ENCODE assay signal across 8 cellular contexts in genomic region chr19:9834302-9834725, GRCh38. TPM values are rescaled to one million over a fixed set of nuclear protein-coding genes. Genes with fewer than 3 reads are reported as not detected.
DNase-seq lines count a peak whose midpoint lies in the region; ATAC-seq and TF ChIP-seq lines count a peak whose summit lies in the region.

No MANE protein-coding gene starts in this region.

- ATAC-seq in GM18870 (IDR thresholded peaks at IDR 0.05; ENCODE audit: unreplicated experiment) (no peak), GM18858 (IDR thresholded peaks at IDR 0.05; ENCODE audit: unreplicated experiment) (no peak)

- DNase-seq in H7 (no peak), WERI-Rb-1 (no peak), glutamatergic neuron (no peak), DMS53 treated with DMSO at 0.1 percent for 48 hours (lab: John Stamatoyannopoulos, UW; ENCODE audit: unreplicated experiment) (no peak), HUDEP-2 (lab: John Stamatoyannopoulos, UW; ENCODE audit: unreplicated experiment in 76 of 76) (no peak)

- peak overlapping the region; percentile 90 for H3K4me3 Mint-ChIP-seq in glutamatergic neuron (ENCODE audit: unreplicated experiment)

- no peaks in the 10 kb centered on the region for H3K9me3 ChIP-seq in WERI-Rb-1 (ENCODE audit: severe bottlenecking)
- no peaks in the 10 kb centered on the region for H3K9me3 ChIP-seq in skeletal muscle tissue (ENCODE audit: control insufficient read depth in 3 of 3, low read length in 3 of 3)

- H3K27me3 Mint-ChIP-seq in glutamatergic neuron (ENCODE audit: unreplicated experiment), result peaks cover 5% of the 10 kb centered on the region

- H3K9me3 Mint-ChIP-seq in glutamatergic neuron (ENCODE audit: unreplicated experiment), result peaks cover 7% of the 10 kb centered on the region

- peak overlapping the region; percentile 31 for H3K27ac Mint-ChIP-seq in glutamatergic neuron (ENCODE audit: unreplicated experiment)

- peaks cover 6% of the 10 kb centered on the region for H3K4me1 Mint-ChIP-seq in glutamatergic neuron (ENCODE audit: low read depth, unreplicated experiment)

- H3K4me3 ChIP-seq in H7 (ENCODE audit: insufficient read depth, low read depth, low read length), result peak overlapping the region; percentile 44
- peak overlapping the region; percentile 55 for H3K4me3 ChIP-seq in WERI-Rb-1 (ENCODE audit: low read depth, low read length)
- H3K4me3 ChIP-seq in skeletal muscle tissue (ENCODE audit: low read length in 3 of 3), result peak overlapping the region; percentile 86 to 96 (median 96)

- peaks cover 7% of the 10 kb centered on the region for H3K36me3 ChIP-seq in H7 (replicated peaks; ENCODE audit: control insufficient read depth, insufficient read depth, low read length)
- H3K36me3 ChIP-seq in WERI-Rb-1, result peaks cover 32% of the 10 kb centered on the region
- peaks cover 14 to 26% (median 19%) of the 10 kb centered on the region in 3 donors for H3K36me3 ChIP-seq in skeletal muscle tissue (ENCODE audit: control insufficient read depth in 3 of 3, insufficient read depth in 3 of 3, low read length in 3 of 3)

- H3K4me1 ChIP-seq in skeletal muscle tissue (ENCODE audit: control insufficient read depth in 3 of 3, insufficient read depth in 3 of 3, low read length in 3 of 3), result peaks cover 12 to 18% (median 14%) of the 10 kb centered on the region in 3 donors

- no peak for TF ChIP-seq CTCF in WERI-Rb-1 (IDR thresholded peaks at IDR 0.05; ENCODE audit: low read depth, low read length)
- TF ChIP-seq CTCF in glutamatergic neuron (IDR thresholded peaks at IDR 0.05; ENCODE audit: partially characterized antibody, unreplicated experiment), result no peak

- no peaks in the 10 kb centered on the region for H3K36me3 Mint-ChIP-seq in glutamatergic neuron (ENCODE audit: unreplicated experiment)

- peak overlapping the region; percentile 79 for H3K27ac ChIP-seq in WERI-Rb-1
- H3K27ac ChIP-seq in skeletal muscle tissue (ENCODE audit: low read depth, low read length), result peak overlapping the region; percentile 42

- no peaks in the 10 kb centered on the region for H3K27me3 ChIP-seq in H7 (ENCODE audit: control insufficient read depth, insufficient read depth, low read length)
- no peaks in the 10 kb centered on the region for H3K27me3 ChIP-seq in WERI-Rb-1 (ENCODE audit: insufficient read depth, low read depth, severe bottlenecking)
- no peaks in the 10 kb centered on the region for H3K27me3 ChIP-seq in skeletal muscle tissue (ENCODE audit: control insufficient read depth in 3 of 3, insufficient read depth in 3 of 3, low read length in 3 of 3)

- H3K9ac ChIP-seq in skeletal muscle tissue (ENCODE audit: low read depth in 1 of 3, low read length in 3 of 3), result peak overlapping the region in 1 of 3 donors; percentile 86

RNA-seq across cellular contexts. Expression of gene PIN1, which starts 0.8 kb away (rescaled TPM):
- total RNA-seq in H7 (2014; rRNA removed; shearing (Covaris generic)), result 180 and 208 TPM in 2 replicates
- total RNA-seq in glutamatergic neuron (ENCODE audit: unreplicated experiment) (110 TPM), skeletal muscle tissue (58.5 TPM)

RNA-seq across cellular contexts. Expression of gene UBL5, which starts 6.6 kb away (rescaled TPM):
- 266 and 288 TPM in 2 replicates for total RNA-seq in H7 (2014; rRNA removed; shearing (Covaris generic))
- total RNA-seq in glutamatergic neuron (ENCODE audit: unreplicated experiment), result 324 TPM
- 133 TPM for total RNA-seq in skeletal muscle tissue

RNA-seq across cellular contexts. Expression of gene FBXL12, which starts 15.4 kb away (rescaled TPM):
- 31.2 and 36.4 TPM in 2 replicates for total RNA-seq in H7 (2014; rRNA removed; shearing (Covaris generic))
- total RNA-seq in glutamatergic neuron (ENCODE audit: unreplicated experiment) (43.0 TPM), skeletal muscle tissue (10.4 TPM)

Comparison
In these comparisons a context has a peak if more than half of its experiments do, and no peak if none do; other contexts are left out.
1. H3K4me3 ChIP-seq: peak in every context shown above with its lines; median percentile 96 in skeletal muscle tissue; 55 in WERI-Rb-1; 44 in H7.